8 cellular contexts compared by ENCODE assay signal in genomic region chr17:46193626-46194392, GRCh38. TPM values are rescaled to one million over a fixed set of nuclear protein-coding genes. Genes with fewer than 3 reads are reported as not detected.
DNase-seq lines count a peak whose midpoint lies in the region; ATAC-seq and TF ChIP-seq lines count a peak whose summit lies in the region.

No MANE protein-coding gene starts in this region.

- no peaks in the 10 kb centered on the region for H3K27me3 Mint-ChIP-seq in activated CD4-positive, alpha-beta T cell treated with anti-CD3 and anti-CD28 coated beads, Interleukin-2, amount 10 ng/mL, durations not matched to agents 24 days and 14 days

- H3K27ac ChIP-seq in BLaER1 = peak overlapping the region; percentile 96
- H3K27ac ChIP-seq in coronary artery = peak overlapping the region; percentile 99

- intact Hi-C loops in activated CD4-positive, alpha-beta T cell treated with anti-CD3 and anti-CD28 coated beads, Interleukin-2, amount 10 ng/mL, durations not matched to agents 24 days and 14 days (cut with micrococcal nuclease) = loop anchor here (1.0 to 5.0 kb wide), 10 partner anchors 15 to 877 kb away; partner anchors contain the start of genes GOSR2 and MAP3K14

- DNase-seq in NCI-H526 (lab: John Stamatoyannopoulos, UW) (peak; percentile 96 to 100), coronary artery (ENCODE audit: low spot score) (peak; percentile 96), left lobe of liver (ENCODE audit: low spot score) (peak; percentile 98)
- peak; percentile 99 for DNase-seq in activated CD4-positive, alpha-beta T cell treated with anti-CD3 and anti-CD28 coated beads, Interleukin-2, amount 10 ng/mL, durations not matched to agents 24 days and 14 days
- peak; percentile 96 for DNase-seq in stimulated activated CD4-positive, alpha-beta T cell treated with anti-CD3 and anti-CD28 coated beads, Interleukin-1b, Interleukin-23, amount 100 ng/mL, for 48 hours

- H3K27ac Mint-ChIP-seq in activated CD4-positive, alpha-beta T cell treated with anti-CD3 and anti-CD28 coated beads, Interleukin-2, amount 10 ng/mL, durations not matched to agents 24 days and 14 days = peak overlapping the region; percentile 95

- peak overlapping the region; percentile 97 for H3K9ac ChIP-seq in BLaER1

- H3K4me3 Mint-ChIP-seq in activated CD4-positive, alpha-beta T cell treated with anti-CD3 and anti-CD28 coated beads, Interleukin-2, amount 10 ng/mL, durations not matched to agents 24 days and 14 days = peak overlapping the region; percentile 78

- peaks cover 4% of the 10 kb centered on the region; the same call in 1 of the 2 replicates for H3K9me3 ChIP-seq in BLaER1

- peaks cover 61% of the 10 kb centered on the region for H3K4me1 ChIP-seq in BLaER1

- H3K4me2 ChIP-seq in BLaER1 = peak overlapping the region; percentile 88

- H3K4me3 ChIP-seq in BLaER1 = peak overlapping the region; percentile 91
- H3K4me3 ChIP-seq in coronary artery = peak overlapping the region; percentile 97

- peaks cover 16% of the 10 kb centered on the region for H3K36me3 Mint-ChIP-seq in activated CD4-positive, alpha-beta T cell treated with anti-CD3 and anti-CD28 coated beads, Interleukin-2, amount 10 ng/mL, durations not matched to agents 24 days and 14 days (ENCODE audit: low read depth)

- no peaks in the 10 kb centered on the region for H3K27me3 ChIP-seq in BLaER1

- no peaks in the 10 kb centered on the region for H3K9me3 Mint-ChIP-seq in activated CD4-positive, alpha-beta T cell treated with anti-CD3 and anti-CD28 coated beads, Interleukin-2, amount 10 ng/mL, durations not matched to agents 24 days and 14 days

- peaks cover 55% of the 10 kb centered on the region for H3K4me1 Mint-ChIP-seq in activated CD4-positive, alpha-beta T cell treated with anti-CD3 and anti-CD28 coated beads, Interleukin-2, amount 10 ng/mL, durations not matched to agents 24 days and 14 days

- ATAC-seq in GM19324 (IDR thresholded peaks at IDR 0.05; ENCODE audit: low FRiP score, unreplicated experiment) = peak; percentile 71
- peak; percentile 68 for ATAC-seq in HG03460 (IDR thresholded peaks at IDR 0.05; ENCODE audit: unreplicated experiment)
- ATAC-seq in left lobe of liver = peak; percentile 87

- TF ChIP-seq CTCF in coronary artery (IDR thresholded peaks at IDR 0.05) = no peak

- 0 out of 2 replicates have a peak, but pooled peaks cover 9% of the 10 kb centered on the region for H3K36me3 ChIP-seq in BLaER1

- peaks cover 73% of the 10 kb centered on the region for H4K20me1 ChIP-seq in BLaER1

RNA-seq across cellular contexts. Expression of gene KANSL1, which starts 0.6 kb away (rescaled TPM):
- 79.7 and 82.8 TPM in 2 replicates for total RNA-seq in activated CD4-positive, alpha-beta T cell treated with anti-CD3 and anti-CD28 coated beads, Interleukin-2, amount 10 ng/mL, durations not matched to agents 24 days and 14 days
- 23.2 TPM for total RNA-seq in left lobe of liver

Comparison
In these comparisons a context has a peak if more than half of its experiments do, and no peak if none do; other contexts are left out.
1. Peak in every context shown above with its lines: DNase-seq, ATAC-seq, H3K4me3 ChIP-seq and H3K27ac ChIP-seq.